In the genomic region with DNA sequence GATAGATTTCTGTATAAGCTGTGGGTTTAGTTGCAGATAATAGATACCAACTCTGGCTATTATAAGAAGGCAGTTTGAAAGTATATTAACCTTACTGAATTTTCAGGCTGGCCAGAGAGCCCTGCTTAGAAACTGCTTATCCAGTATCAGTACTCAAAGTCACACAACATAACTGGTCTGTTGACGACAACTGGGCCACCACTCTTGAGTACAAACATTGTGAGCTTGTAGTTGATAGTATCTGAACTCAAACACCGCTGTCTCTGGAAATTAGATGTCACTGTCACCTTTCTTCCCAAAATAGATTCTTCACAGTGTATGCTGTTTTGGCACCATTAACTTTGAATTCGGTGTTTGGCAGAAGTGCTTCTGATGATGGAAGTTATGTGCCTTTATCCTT, we compare ENCODE assay signal across 19 cellular contexts.
"Had no signal": no experiment of that assay in that cellular context is flagged by ENCODE, and none has a peak within 500 bp of the region (broad histone marks: within the 10 kb centered on the region; RNA-seq: fewer than 3 reads in every experiment).

No MANE protein-coding gene starts in this region.

- H3K9me3 ChIP-seq: SJCRH30 had no signal

- H3K4me3 ChIP-seq: SJCRH30 had no signal

- H3K27me3 ChIP-seq: SJCRH30 had no signal

- H3K4me1 ChIP-seq: SJCRH30 had no signal

- H3K27ac ChIP-seq: RWPE1, SJCRH30 had no signal

- DNase-seq: KBM-7, MV-4-11, NCI-H1048, NCI-H1105, NCI-H1417, NCI-H1436 treated with DMSO at 0.1 percent for 48 hours, NCI-H1694, NCI-H187 treated with DMSO at 0.1 percent for 48 hours, NCI-H2081, NCI-H2107, NCI-H2227 treated with DMSO at 0.1 percent for 48 hours, NCI-H524, NCI-H526 treated with DMSO at 0.1 percent for 48 hours, NCI-H748 treated with DMSO at 0.1 percent for 48 hours, SHP77 treated with DMSO at 0.1 percent for 48 hours, SJCRH30 had no signal

- ATAC-seq: Panc1, SK-N-SH treated with all-trans-retinoic acid at 6 μM for 48 hours had no signal

- H3K36me3 ChIP-seq: SJCRH30 had no signal
